Comparison of ENCODE assay signal across 8 cellular contexts in genomic region chr9:33447404-33448158, GRCh38. TPM values are rescaled to one million over a fixed set of nuclear protein-coding genes. Genes with fewer than 3 reads are reported as not detected.
A peak's percentile ranks its signal among the peaks of the same experiment; 100 is the strongest.
DNase-seq lines count a peak whose midpoint lies in the region; ATAC-seq and TF ChIP-seq lines count a peak whose summit lies in the region.

TSS of gene AQP3 (minus strand) at chr9:33447593. CDS start at chr9:33447530, 63 bp downstream.

- H3K36me3 Mint-ChIP-seq in activated T-helper 1 cell treated with anti-CD3 and anti-CD28 coated beads, Interleukin-12 subunit alpha, Interleukin-12 subunit beta, Interleukin-2, Interleukin-4 antibody, amounts not matched to agents 30 ng/mL and 10 ng/mL and 1 ng/mL, durations not matched to agents 14 hours and 24 hours and 36 hours (ENCODE audit: low read depth) = peaks cover 11% of the 10 kb centered on the region
- H3K36me3 Mint-ChIP-seq in neural progenitor cell = no peaks in the 10 kb centered on the region

- no peak for TF ChIP-seq POLR2A in tibial nerve (IDR thresholded peaks at IDR 0.05)

- TF ChIP-seq EP300 in tibial nerve (IDR thresholded peaks at IDR 0.05) = no peak

- peak; percentile 24 for TF ChIP-seq CTCF in DND-41 (IDR thresholded peaks at IDR 0.05; ENCODE audit: borderline replicate concordance, extremely low read depth, low read length, poor library complexity, severe bottlenecking)
- TF ChIP-seq CTCF in fibroblast of villous mesenchyme (IDR thresholded peaks at IDR 0.05; ENCODE audit: insufficient read depth, low read depth, low read length) = peak; percentile 36
- TF ChIP-seq CTCF in neural progenitor cell (IDR thresholded peaks at IDR 0.05) = peak; percentile 38
- peak in 3 of 5 experiments; percentile 31 to 54 (median 31) for TF ChIP-seq CTCF in tibial nerve (IDR thresholded peaks at IDR 0.05)

- peaks cover 43% of the 10 kb centered on the region for H3K4me1 ChIP-seq in DND-41 (ENCODE audit: insufficient read depth, low read length)
- peaks cover 20% of the 10 kb centered on the region for H3K4me1 ChIP-seq in neural progenitor cell
- peaks cover 0 to 22% (median 11%) of the 10 kb centered on the region in 4 donors for H3K4me1 ChIP-seq in tibial nerve

- intact Hi-C loops in activated T-helper 1 cell treated with anti-CD3 and anti-CD28 coated beads, Interleukin-12 subunit alpha, Interleukin-12 subunit beta, Interleukin-2, Interleukin-4 antibody, amounts not matched to agents 30 ng/mL and 10 ng/mL and 1 ng/mL, durations not matched to agents 14 hours and 24 hours and 36 hours (cut with micrococcal nuclease) = loop anchor here (1.0 to 5.0 kb wide), 3 partner anchors 19 to 601 kb away; partner anchors contain the start of genes B4GALT1 and UBAP2

- H3K79me2 ChIP-seq in DND-41 (ENCODE audit: insufficient read depth, low read length) (no peaks in the 10 kb centered on the region), neural progenitor cell (ENCODE audit: low read depth) (no peaks in the 10 kb centered on the region)

- DNase-seq in DND-41 (peak; percentile 74), NOMO-1 treated with dmso at 0.1 percent for 144 hours (lab: John Stamatoyannopoulos, UW; ENCODE audit: unreplicated experiment) (peak; percentile 36), fibroblast of villous mesenchyme (ENCODE audit: low read depth) (peak; percentile 37), neural progenitor cell (ENCODE audit: low spot score) (peak; percentile 87), tibial nerve (ENCODE audit: low spot score in 2 of 2) (peak; percentile 18 to 35)
- peak; percentile 72 for DNase-seq in activated T-helper 1 cell treated with anti-CD3 and anti-CD28 coated beads, Interleukin-12 subunit alpha, Interleukin-12 subunit beta, Interleukin-2, Interleukin-4 antibody, amounts not matched to agents 30 ng/mL and 10 ng/mL and 1 ng/mL, durations not matched to agents 14 hours and 24 hours and 36 hours (ENCODE audit: low spot score)

- peak within 1 kb of the TSS; percentile 93 for H3K4me3 Mint-ChIP-seq in activated T-helper 1 cell treated with anti-CD3 and anti-CD28 coated beads, Interleukin-12 subunit alpha, Interleukin-12 subunit beta, Interleukin-2, Interleukin-4 antibody, amounts not matched to agents 30 ng/mL and 10 ng/mL and 1 ng/mL, durations not matched to agents 14 hours and 24 hours and 36 hours
- H3K4me3 Mint-ChIP-seq in neural progenitor cell = peak within 1 kb of the TSS; percentile 86

- peaks cover 45% of the 10 kb centered on the region for H3K4me1 Mint-ChIP-seq in activated T-helper 1 cell treated with anti-CD3 and anti-CD28 coated beads, Interleukin-12 subunit alpha, Interleukin-12 subunit beta, Interleukin-2, Interleukin-4 antibody, amounts not matched to agents 30 ng/mL and 10 ng/mL and 1 ng/mL, durations not matched to agents 14 hours and 24 hours and 36 hours (ENCODE audit: low read depth)
- H3K4me1 Mint-ChIP-seq in neural progenitor cell = peaks cover 37% of the 10 kb centered on the region

- no peaks in the 10 kb centered on the region for H3K9me3 ChIP-seq in DND-41 (ENCODE audit: insufficient read depth, low read length, severe bottlenecking)
- no peaks in the 10 kb centered on the region for H3K9me3 ChIP-seq in neural progenitor cell (ENCODE audit: low read depth)
- H3K9me3 ChIP-seq in tibial nerve = no peaks in the 10 kb centered on the region

- peak within 1 kb of the TSS; percentile 90 for H3K27ac Mint-ChIP-seq in activated T-helper 1 cell treated with anti-CD3 and anti-CD28 coated beads, Interleukin-12 subunit alpha, Interleukin-12 subunit beta, Interleukin-2, Interleukin-4 antibody, amounts not matched to agents 30 ng/mL and 10 ng/mL and 1 ng/mL, durations not matched to agents 14 hours and 24 hours and 36 hours
- peak within 1 kb of the TSS; percentile 74 for H3K27ac Mint-ChIP-seq in neural progenitor cell

- H3K36me3 ChIP-seq in DND-41 (ENCODE audit: insufficient read depth, low read length) = no peaks in the 10 kb centered on the region
- H3K36me3 ChIP-seq in neural progenitor cell = no peaks in the 10 kb centered on the region
- peaks cover 0 to 10% (median 0%) of the 10 kb centered on the region in 3 donors for H3K36me3 ChIP-seq in tibial nerve

- H3K4me2 ChIP-seq in DND-41 (ENCODE audit: insufficient read depth, low read length) (peak within 1 kb of the TSS; percentile 74), neural progenitor cell (peak within 1 kb of the TSS; percentile 82)

- ATAC-seq in DND-41 (ENCODE audit: insufficient read depth, low read depth) = peak; percentile 62
- ATAC-seq in HG02588 (IDR thresholded peaks at IDR 0.05; ENCODE audit: unreplicated experiment) = peak; percentile 36
- no peak for ATAC-seq in HG03342 (IDR thresholded peaks at IDR 0.05; ENCODE audit: unreplicated experiment)

- peaks cover 17% of the 10 kb centered on the region for H3F3A ChIP-seq in neural progenitor cell (ENCODE audit: low read depth)

- H2AFZ ChIP-seq in DND-41 (ENCODE audit: low read depth, low read length) (peak within 1 kb of the TSS; percentile 65), neural progenitor cell (replicated peaks) (peak within 1 kb of the TSS; percentile 38)

- H3K4me3 ChIP-seq in DND-41 (ENCODE audit: low read depth in 1 of 2, low read length in 2 of 2) (peak within 1 kb of the TSS; percentile 17 to 52; a peak in 3 of 4 replicates), fibroblast of villous mesenchyme (ENCODE audit: low read depth, low read length) (peak within 1 kb of the TSS; percentile 56), neural progenitor cell (peak within 1 kb of the TSS; percentile 45), tibial nerve (peak within 1 kb of the TSS; percentile 28 to 67 (median 55))

- peak within 1 kb of the TSS; percentile 61 for H3K9ac ChIP-seq in DND-41 (ENCODE audit: low read depth, low read length)
- no peak within 1 kb of the TSS for H3K9ac ChIP-seq in neural progenitor cell

- no peaks in the 10 kb centered on the region for H3K9me3 Mint-ChIP-seq in activated T-helper 1 cell treated with anti-CD3 and anti-CD28 coated beads, Interleukin-12 subunit alpha, Interleukin-12 subunit beta, Interleukin-2, Interleukin-4 antibody, amounts not matched to agents 30 ng/mL and 10 ng/mL and 1 ng/mL, durations not matched to agents 14 hours and 24 hours and 36 hours
- no peaks in the 10 kb centered on the region for H3K9me3 Mint-ChIP-seq in neural progenitor cell

- H3K27ac ChIP-seq in DND-41 (ENCODE audit: low read length) (peak within 1 kb of the TSS; percentile 93), neural progenitor cell (no peak within 1 kb of the TSS), tibial nerve (peak within 1 kb of the TSS in 3 of 4 donors; percentile 49 to 75 (median 58))

- WGBS in tibial nerve, 2 donors = 6% methylated on average over 16 to 27 of the region's 48 CpGs

- H4K20me1 ChIP-seq in DND-41 (ENCODE audit: insufficient read depth, low read length) = no peaks in the 10 kb centered on the region; the same call in 1 of the 2 replicates
- H4K20me1 ChIP-seq in neural progenitor cell (ENCODE audit: low read depth) = no peaks in the 10 kb centered on the region

- H3K27me3 Mint-ChIP-seq in activated T-helper 1 cell treated with anti-CD3 and anti-CD28 coated beads, Interleukin-12 subunit alpha, Interleukin-12 subunit beta, Interleukin-2, Interleukin-4 antibody, amounts not matched to agents 30 ng/mL and 10 ng/mL and 1 ng/mL, durations not matched to agents 14 hours and 24 hours and 36 hours (ENCODE audit: insufficient read depth) = no peaks in the 10 kb centered on the region
- H3K27me3 Mint-ChIP-seq in neural progenitor cell (ENCODE audit: insufficient read depth, low read depth) = peaks cover 22% of the 10 kb centered on the region

- H3K27me3 ChIP-seq in DND-41 (ENCODE audit: insufficient read depth, low read length, poor library complexity) (no peaks in the 10 kb centered on the region), neural progenitor cell (peaks cover 32% of the 10 kb centered on the region), tibial nerve (peaks cover 0 to 5% of the 10 kb centered on the region in 2 donors)

RNA-seq across cellular contexts. Expression of gene AQP3, which starts in this region (rescaled TPM):
- 3.4 and 6.1 TPM in 2 replicates for total RNA-seq in activated T-helper 1 cell treated with anti-CD3 and anti-CD28 coated beads, Interleukin-12 subunit alpha, Interleukin-12 subunit beta, Interleukin-2, Interleukin-4 antibody, amounts not matched to agents 30 ng/mL and 10 ng/mL and 1 ng/mL, durations not matched to agents 14 hours and 24 hours and 36 hours
- total RNA-seq in fibroblast of villous mesenchyme (0.86 and 0.97 TPM in 2 replicates), neural progenitor cell (ENCODE audit: low replicate concordance) (0.45 and 0.90 TPM in 2 replicates), tibial nerve (100 to 1,000 TPM in 2 of 4 donors, 10 to 100 TPM in 2; 41.1 to 200 (median 96.8) TPM)

Comparison
In these comparisons a context has a peak if more than half of its experiments do, and no peak if none do; other contexts are left out.
1. Peak in DNase-seq and H3K4me3 ChIP-seq in fibroblast of villous mesenchyme; RNA of the gene not detected or under 1 TPM.
2. Peak in DNase-seq, H3K4me3 ChIP-seq and H3K4me2 ChIP-seq in neural progenitor cell; RNA of the gene not detected or under 1 TPM.
3. DNase-seq: peak in every context shown above with its lines; median percentile 87 in neural progenitor cell; 74 in DND-41; 72 in activated T-helper 1 cell treated with anti-CD3 and anti-CD28 coated beads, Interleukin-12 subunit alpha, Interleukin-12 subunit beta, Interleukin-2, Interleukin-4 antibody, amounts not matched to agents 30 ng/mL and 10 ng/mL and 1 ng/mL, durations not matched to agents 14 hours and 24 hours and 36 hours; 37 in fibroblast of villous mesenchyme; 36 in NOMO-1 treated with dmso at 0.1 percent for 144 hours; 26 in tibial nerve.